In the genomic region with DNA sequence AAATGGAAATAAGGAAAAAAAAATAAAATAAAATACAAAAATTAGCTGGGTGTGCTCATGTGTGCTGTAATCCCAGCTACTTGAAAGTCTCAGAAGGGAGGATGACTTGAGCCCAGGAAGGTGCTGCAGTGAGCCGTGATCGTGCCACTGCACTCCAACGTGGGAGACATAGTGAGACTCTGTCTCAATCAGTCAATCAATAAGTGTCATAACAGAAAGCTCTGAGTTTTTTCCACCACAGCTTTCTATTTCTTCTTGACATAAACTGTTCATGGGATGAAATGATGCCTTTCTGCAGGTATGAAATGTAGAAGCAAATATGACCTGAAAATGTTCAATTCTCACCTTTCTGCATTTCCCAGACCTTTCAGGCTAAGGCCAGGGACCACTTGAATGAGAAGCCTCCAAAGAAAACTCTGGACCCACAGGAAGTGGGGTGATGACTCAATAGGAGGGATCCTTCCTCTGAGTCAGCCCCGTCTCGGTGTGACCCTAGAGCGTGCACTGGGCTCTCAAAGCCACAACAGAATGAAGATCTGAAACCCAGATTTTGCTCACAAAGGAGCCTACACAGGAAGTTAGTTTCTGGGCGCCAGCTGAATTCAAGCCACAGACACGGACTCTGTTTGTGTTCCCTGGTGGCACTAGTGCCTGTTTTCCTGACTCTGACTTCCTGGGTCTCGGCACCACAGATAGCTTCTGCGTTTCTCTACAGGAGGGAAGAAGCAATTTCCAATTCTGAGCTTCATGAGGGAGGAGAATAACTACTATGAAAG, we compare ENCODE assay signal across 8 cellular contexts.
DNase-seq lines count a peak whose midpoint lies in the region; ATAC-seq and TF ChIP-seq lines count a peak whose summit lies in the region.

No MANE protein-coding gene starts in this region.

- peak; percentile 26 to 75 (median 60) for DNase-seq in CD4-positive, alpha-beta T cell
- DNase-seq in activated CD4-positive, alpha-beta T cell treated with anti-CD3 and anti-CD28 coated beads for 4 hours, result peak; percentile 61 to 68
- DNase-seq in colonic mucosa, result peak; percentile 40
- DNase-seq in mesenteric fat pad (ENCODE audit: low spot score), result no peak

- H3K36me3 ChIP-seq in KMS-11 (ENCODE audit: insufficient read depth) (no peaks in the 10 kb centered on the region), colonic mucosa (no peaks in the 10 kb centered on the region), mucosa of stomach (ENCODE audit: control insufficient read depth, insufficient read depth, low read length) (no peaks in the 10 kb centered on the region)

- TF ChIP-seq CTCF in CD4-positive, alpha-beta T cell (IDR thresholded peaks at IDR 0.05), result no peak
- TF ChIP-seq CTCF in KMS-11 (conservative IDR thresholded peaks at IDR 0.05; ENCODE audit: low read depth, low read length), result no peak
- TF ChIP-seq CTCF in colonic mucosa (IDR thresholded peaks at IDR 0.05), result no peak

- ATAC-seq in CD4-positive, alpha-beta T cell (ENCODE audit: poor library complexity), result peak; percentile 88
- peak; percentile 99 for ATAC-seq in GM21528 (IDR thresholded peaks at IDR 0.05; ENCODE audit: low FRiP score, unreplicated experiment)
- ATAC-seq in stimulated activated memory B cell treated with anti-CD40 and anti-IgM and Interleukin-4, amounts not matched to agents 10 μg/mL and 1 μg/mL and 100 μg/mL, for 72 hours, result peak; percentile 99

- H3K27me3 Mint-ChIP-seq in CD4-positive, alpha-beta T cell, result no peaks in the 10 kb centered on the region
- no peaks in the 10 kb centered on the region for H3K27me3 Mint-ChIP-seq in stimulated activated memory B cell treated with anti-CD40 and anti-IgM and Interleukin-4, amounts not matched to agents 10 μg/mL and 1 μg/mL and 100 μg/mL, for 72 hours

- peak overlapping the region; percentile 49; the same call in 1 of the 2 replicates for H2AFZ ChIP-seq in KMS-11 (ENCODE audit: low read depth)

- no peaks in the 10 kb centered on the region for H3K27me3 ChIP-seq in CD4-positive, alpha-beta T cell (ENCODE audit: control insufficient read depth, insufficient read depth, low read length)
- H3K27me3 ChIP-seq in KMS-11 (ENCODE audit: insufficient read depth, low read depth), result no peaks in the 10 kb centered on the region
- H3K27me3 ChIP-seq in colonic mucosa, result no peaks in the 10 kb centered on the region
- no peaks in the 10 kb centered on the region for H3K27me3 ChIP-seq in mucosa of stomach (ENCODE audit: control insufficient read depth, insufficient read depth, low read length)

- H3K36me3 Mint-ChIP-seq in CD4-positive, alpha-beta T cell (ENCODE audit: low read depth), result peaks cover 24% of the 10 kb centered on the region
- H3K36me3 Mint-ChIP-seq in stimulated activated memory B cell treated with anti-CD40 and anti-IgM and Interleukin-4, amounts not matched to agents 10 μg/mL and 1 μg/mL and 100 μg/mL, for 72 hours, result peaks cover 4% of the 10 kb centered on the region

- H3K4me3 ChIP-seq in KMS-11 (IDR thresholded peaks at IDR 0.05; ENCODE audit: insufficient read depth, low read depth, low read length) (no peak overlapping the region), colonic mucosa (no peak overlapping the region), mucosa of stomach (ENCODE audit: low read length) (no peak overlapping the region)

- peak overlapping the region; percentile 71 for H3K4me3 Mint-ChIP-seq in CD4-positive, alpha-beta T cell
- H3K4me3 Mint-ChIP-seq in stimulated activated memory B cell treated with anti-CD40 and anti-IgM and Interleukin-4, amounts not matched to agents 10 μg/mL and 1 μg/mL and 100 μg/mL, for 72 hours, result peak overlapping the region; percentile 68

- H3K27ac ChIP-seq in CD4-positive, alpha-beta T cell (ENCODE audit: low read depth, low read length), result peak overlapping the region; percentile 55
- peak overlapping the region; percentile 90 for H3K27ac ChIP-seq in KMS-11
- H3K27ac ChIP-seq in colonic mucosa, result peak overlapping the region; percentile 23

- POLR2A ChIA-PET in CD4-positive, alpha-beta T cell (lab: Charles Lee), result interaction anchor here (0.6 to 1.9 kb wide), 24 partner anchors 9 to 228 kb away, joined by 3 to 14 read pairs (median 4); a partner anchor contains a TSS

- H3K9me3 Mint-ChIP-seq in CD4-positive, alpha-beta T cell, result no peaks in the 10 kb centered on the region
- no peaks in the 10 kb centered on the region for H3K9me3 Mint-ChIP-seq in stimulated activated memory B cell treated with anti-CD40 and anti-IgM and Interleukin-4, amounts not matched to agents 10 μg/mL and 1 μg/mL and 100 μg/mL, for 72 hours

- no peaks in the 10 kb centered on the region for H4K20me1 ChIP-seq in KMS-11 (ENCODE audit: insufficient read depth)

- peak overlapping the region; percentile 58; the same call in 1 of the 2 replicates for H3K9ac ChIP-seq in KMS-11
- no peak overlapping the region for H3K9ac ChIP-seq in colonic mucosa (ENCODE audit: low read depth in 2 of 2, low read length in 2 of 2)
- H3K9ac ChIP-seq in mucosa of stomach (ENCODE audit: low read length), result peak overlapping the region; percentile 42

- peak overlapping the region; percentile 90 for H3K27ac Mint-ChIP-seq in CD4-positive, alpha-beta T cell
- peak overlapping the region; percentile 86 for H3K27ac Mint-ChIP-seq in stimulated activated memory B cell treated with anti-CD40 and anti-IgM and Interleukin-4, amounts not matched to agents 10 μg/mL and 1 μg/mL and 100 μg/mL, for 72 hours

- H3K4me1 ChIP-seq in KMS-11 (ENCODE audit: low read depth, poor library complexity, severe bottlenecking) (peaks cover 50% of the 10 kb centered on the region), colonic mucosa (no peaks in the 10 kb centered on the region), mucosa of stomach (ENCODE audit: control insufficient read depth, insufficient read depth, low read length) (peaks cover 3% of the 10 kb centered on the region)

- H3K9me3 ChIP-seq in CD4-positive, alpha-beta T cell (ENCODE audit: control insufficient read depth, low read length), result no peaks in the 10 kb centered on the region
- no peaks in the 10 kb centered on the region for H3K9me3 ChIP-seq in colonic mucosa
- H3K9me3 ChIP-seq in mucosa of stomach (ENCODE audit: control insufficient read depth, low read length), result no peaks in the 10 kb centered on the region

- peak overlapping the region; percentile 92 for H3K4me2 ChIP-seq in KMS-11

- H3K79me2 ChIP-seq in KMS-11 (ENCODE audit: insufficient read depth, low read depth), result no peaks in the 10 kb centered on the region; the same call in 1 of the 2 replicates

- peaks cover 76% of the 10 kb centered on the region for H3K4me1 Mint-ChIP-seq in CD4-positive, alpha-beta T cell (ENCODE audit: low read depth)
- H3K4me1 Mint-ChIP-seq in stimulated activated memory B cell treated with anti-CD40 and anti-IgM and Interleukin-4, amounts not matched to agents 10 μg/mL and 1 μg/mL and 100 μg/mL, for 72 hours, result peaks cover 45% of the 10 kb centered on the region

- CTCF ChIA-PET in CD4-positive, alpha-beta T cell (lab: Charles Lee), result interaction anchor here (1.1 to 1.6 kb wide), 4 partner anchors 9 to 61 kb away, joined by 3 to 14 read pairs (median 4); no protein-coding TSS in a partner anchor

- intact Hi-C loops in CD4-positive, alpha-beta T cell (cut with DNase I, micrococcal nuclease), result loop anchor here in 1 of 2 experiments (2.0 to 10.0 kb wide), 2 partner anchors 61 to 65 kb away; a partner anchor contains a TSS
- intact Hi-C loops in colonic mucosa (cut with DNase I), result no loop called here

Comparison
In these comparisons a context has a peak if more than half of its experiments do, and no peak if none do; other contexts are left out.
1. H3K27ac ChIP-seq: peak in every context shown above with its lines; median percentile 90 in KMS-11; 55 in CD4-positive, alpha-beta T cell; 23 in colonic mucosa.
2. H3K9ac ChIP-seq: peak in KMS-11 (single experiment) and mucosa of stomach (single experiment); none in colonic mucosa (0 of 2).
3. Peak in every context shown above with its lines, with median percentiles within 50 percentile points of each other: ATAC-seq.